In the genomic region with DNA sequence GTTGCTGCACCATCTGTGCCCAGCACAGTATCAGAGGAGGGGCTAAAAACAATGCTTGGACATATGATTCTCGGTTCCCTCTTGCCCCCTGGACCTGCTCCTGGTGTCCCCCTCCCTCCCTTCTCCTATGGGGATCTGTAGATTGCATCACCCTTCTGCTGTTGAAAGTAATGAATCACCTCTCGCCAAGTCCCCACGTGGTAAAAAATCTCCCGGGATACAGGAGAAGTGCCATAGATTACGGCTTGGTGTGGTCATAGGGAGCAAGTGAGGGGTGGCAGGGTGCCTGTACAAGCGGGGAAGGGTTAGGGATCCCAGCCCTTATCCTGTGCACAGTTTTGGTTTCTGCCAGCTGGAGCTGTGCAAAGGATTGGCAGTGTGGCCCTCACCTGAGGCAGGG, we compare ENCODE assay signal across 1 cellular context.
TF ChIP-seq lines count a peak whose summit lies in the region.

No MANE protein-coding gene starts in this region.

TF ChIP-seq in Ishikawa, 13 proteins besides CTCF, POLR2A, EP300 and RAD21 (continued from another document):
- no peak for TF ChIP-seq REST (IDR thresholded peaks at IDR 0.05; ENCODE audit: low read depth)
- TF ChIP-seq TAF1 (IDR thresholded peaks at IDR 0.05; ENCODE audit: low read depth): no peak
- peak; percentile 87 for TF ChIP-seq CEBPB (IDR thresholded peaks at IDR 0.05)
- no peak for TF ChIP-seq ZBTB7A (IDR thresholded peaks at IDR 0.05; ENCODE audit: low read depth)
